ENCODE assay signal across 4 cellular contexts in genomic region chr4:180225977-180226376, GRCh38.
TF ChIP-seq lines count a peak whose summit lies in the region.

No MANE protein-coding gene starts in this region.

TF ChIP-seq in HepG2, 621 proteins besides CTCF, POLR2A, EP300 and RAD21:
- TF ChIP-seq MAFF (IDR thresholded peaks at IDR 0.05; ENCODE audit: low read depth, low read length) (0 out of 2 replicates have a peak, but pooled peaks have one; percentile 52), KLF13 (CRISPR knock-in tag; IDR thresholded peaks at IDR 0.05) (no peak), MAFK (conservative IDR thresholded peaks at IDR 0.05 in 1 of 2, IDR thresholded peaks at IDR 0.05 in 1 of 2; ENCODE audit: low read length in 2 of 2) (peak; percentile 10 to 73; a peak in 2 of 4 replicates)
- TF ChIP-seq, protein P1, sequence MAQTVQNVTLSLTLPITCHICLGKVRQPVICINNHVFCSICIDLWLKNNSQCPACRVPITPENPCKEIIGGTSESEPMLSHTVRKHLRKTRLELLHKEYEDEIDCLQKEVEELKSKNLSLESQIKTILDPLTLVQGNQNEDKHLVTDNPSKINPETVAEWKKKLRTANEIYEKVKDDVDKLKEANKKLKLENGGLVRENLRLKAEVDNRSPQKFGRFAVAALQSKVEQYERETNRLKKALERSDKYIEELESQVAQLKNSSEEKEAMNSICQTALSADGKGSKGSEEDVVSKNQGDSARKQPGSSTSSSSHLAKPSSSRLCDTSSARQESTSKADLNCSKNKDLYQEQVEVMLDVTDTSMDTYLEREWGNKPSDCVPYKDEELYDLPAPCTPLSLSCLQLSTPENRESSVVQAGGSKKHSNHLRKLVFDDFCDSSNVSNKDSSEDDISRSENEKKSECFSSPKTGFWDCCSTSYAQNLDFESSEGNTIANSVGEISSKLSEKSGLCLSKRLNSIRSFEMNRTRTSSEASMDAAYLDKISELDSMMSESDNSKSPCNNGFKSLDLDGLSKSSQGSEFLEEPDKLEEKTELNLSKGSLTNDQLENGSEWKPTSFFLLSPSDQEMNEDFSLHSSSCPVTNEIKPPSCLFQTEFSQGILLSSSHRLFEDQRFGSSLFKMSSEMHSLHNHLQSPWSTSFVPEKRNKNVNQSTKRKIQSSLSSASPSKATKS (CRISPR knock-in tag; IDR thresholded peaks at IDR 0.05), result no peak

TF ChIP-seq in A549, 52 proteins besides CTCF, POLR2A, EP300 and RAD21:
- TF ChIP-seq ZC3H11A (IDR thresholded peaks at IDR 0.05) (no peak), CBX8 (IDR thresholded peaks at IDR 0.05) (no peak), MAFK (IDR thresholded peaks at IDR 0.05; ENCODE audit: partially characterized antibody) (peak; percentile 23), PHF8 (IDR thresholded peaks at IDR 0.05; ENCODE audit: borderline replicate concordance, low read depth) (no peak)

TF ChIP-seq in IMR-90, 13 proteins besides CTCF, POLR2A, EP300 and RAD21:
- no peak for TF ChIP-seq RFX5 (IDR thresholded peaks at IDR 0.05; ENCODE audit: low read depth, low read length)
- TF ChIP-seq MAFK (IDR thresholded peaks at IDR 0.05; ENCODE audit: low read depth, low read length), result peak; percentile 50

TF ChIP-seq in K562, 482 proteins besides CTCF, POLR2A, EP300 and RAD21:
- TF ChIP-seq BDP1 (IDR thresholded peaks at IDR 0.05; ENCODE audit: insufficient read depth, insufficient read length), result no peak
- TF ChIP-seq ZNF316 (IDR thresholded peaks at IDR 0.05), result peak; percentile 38; the same call in 1 of the 2 replicates
- TF ChIP-seq EHMT2 (IDR thresholded peaks at IDR 0.05), result no peak
- TF ChIP-seq RCOR1 (IDR thresholded peaks at IDR 0.05; ENCODE audit: borderline replicate concordance in 1 of 2, low read depth in 2 of 2, low read length in 2 of 2), result no peak
